ENCODE assay signal across 14 cellular contexts in genomic region chr3:114307222-114307840, GRCh38. TPM values are rescaled to one million over a fixed set of nuclear protein-coding genes. Genes with fewer than 3 reads are reported as not detected.
DNase-seq lines count a peak whose midpoint lies in the region; ATAC-seq and TF ChIP-seq lines count a peak whose summit lies in the region.
"Had no signal": no experiment of that assay in that cellular context is flagged by ENCODE, and none has a peak within 500 bp of the region (broad histone marks: within the 10 kb centered on the region; RNA-seq: fewer than 3 reads in every experiment).

No MANE protein-coding gene starts in this region.

- H3K4me2 ChIP-seq in OCI-LY1 (ENCODE audit: low read length) (peak overlapping the region; percentile 6; the same call in 1 of the 2 replicates), GM23338 (no peak overlapping the region)

- H3K4me1 Mint-ChIP-seq in GM23338, result no peaks in the 10 kb centered on the region

- H2AFZ ChIP-seq in OCI-LY1 (ENCODE audit: low read length) (no peak overlapping the region), GM23338 (no peak overlapping the region)

- H3K4me3 ChIP-seq in OCI-LY1 (ENCODE audit: low read depth, low read length, poor library complexity, severe bottlenecking), result no peak overlapping the region
- no peak overlapping the region for H3K4me3 ChIP-seq in mucosa of descending colon
- H3K4me3 ChIP-seq in GM23338, result no peak overlapping the region

- intact Hi-C loops in mucosa of descending colon (cut with DNase I, micrococcal nuclease), result no loop called here

- H3K4me3 Mint-ChIP-seq in GM23338, result no peak overlapping the region

- H3K9me3 ChIP-seq in OCI-LY1 (ENCODE audit: low read length) (no peaks in the 10 kb centered on the region), mucosa of descending colon (no peaks in the 10 kb centered on the region)

- no peaks in the 10 kb centered on the region for H3K9me3 Mint-ChIP-seq in GM23338

- H3K36me3 Mint-ChIP-seq in GM23338 (ENCODE audit: low read depth), result no peaks in the 10 kb centered on the region

- ATAC-seq in GM19025 (IDR thresholded peaks at IDR 0.05; ENCODE audit: low read depth, unreplicated experiment) (peak; percentile 50), GM21717 (IDR thresholded peaks at IDR 0.05; ENCODE audit: unreplicated experiment) (peak; percentile 39), mucosa of descending colon (peak; percentile 74), GM23338 (no peak)
- ATAC-seq: HCT116 had no signal

- no peak overlapping the region for H3K9ac ChIP-seq in OCI-LY1 (ENCODE audit: low read length)

- H3K27ac Mint-ChIP-seq in GM23338, result no peak overlapping the region
- H3K27ac Mint-ChIP-seq: progenitor cell of endocrine pancreas had no signal

- H3K27me3 Mint-ChIP-seq in GM23338 (ENCODE audit: insufficient read depth, low read depth, poor library complexity), result peaks cover 5% of the 10 kb centered on the region
- H3K27me3 Mint-ChIP-seq: progenitor cell of endocrine pancreas had no signal

- H3K27me3 ChIP-seq in OCI-LY1 (ENCODE audit: insufficient read depth, low read length) (no peaks in the 10 kb centered on the region), GM23338 (ENCODE audit: insufficient read depth) (no peaks in the 10 kb centered on the region)

- H3F3A ChIP-seq in OCI-LY1 (ENCODE audit: insufficient read depth, low read length) (no peaks in the 10 kb centered on the region), GM23338 (replicated peaks; ENCODE audit: low read depth) (no peaks in the 10 kb centered on the region)

- DNase-seq in mucosa of descending colon, result no peak
- no peak for DNase-seq in medulla oblongata (ENCODE audit: extremely low spot score)
- no peak for DNase-seq in NCI-H526 (lab: John Stamatoyannopoulos, UW)
- no peak for DNase-seq in GM23338 (ENCODE audit: low spot score)
- DNase-seq: amniotic stem cell, KG1, kidney, NCI-H510A treated with DMSO at 0.1 percent for 48 hours had no signal

- no peaks in the 10 kb centered on the region for H3K36me3 ChIP-seq in OCI-LY1 (ENCODE audit: insufficient read depth, low read length)
- H3K36me3 ChIP-seq in mucosa of descending colon (ENCODE audit: low read depth), result no peaks in the 10 kb centered on the region
- H3K36me3 ChIP-seq in GM23338 (ENCODE audit: insufficient read depth), result no peaks in the 10 kb centered on the region

- no peaks in the 10 kb centered on the region for H3K9me2 ChIP-seq in OCI-LY1 (ENCODE audit: low read depth, low read length)
- peaks cover 22% of the 10 kb centered on the region for H3K9me2 ChIP-seq in GM23338 (ENCODE audit: insufficient read depth)

- peaks cover 23% of the 10 kb centered on the region for H3K4me1 ChIP-seq in OCI-LY1 (ENCODE audit: insufficient read depth, low read length, severe bottlenecking)
- H3K4me1 ChIP-seq in mucosa of descending colon (ENCODE audit: low read depth), result no peaks in the 10 kb centered on the region
- H3K4me1 ChIP-seq in GM23338 (ENCODE audit: insufficient read depth), result no peaks in the 10 kb centered on the region

- TF ChIP-seq CTCF in OCI-LY1 (IDR thresholded peaks at IDR 0.05; ENCODE audit: low read length) (no peak), mucosa of descending colon (IDR thresholded peaks at IDR 0.05) (no peak), GM23338 (conservative IDR thresholded peaks at IDR 0.05; ENCODE audit: low read depth in 2 of 2) (no peak)

- H3K27ac ChIP-seq in OCI-LY1 (ENCODE audit: low read depth, low read length, poor library complexity, severe bottlenecking) (no peak overlapping the region), GM23338 (ENCODE audit: low read depth) (no peak overlapping the region)
- H3K27ac ChIP-seq: epithelial cell of prostate had no signal

- H3K79me2 ChIP-seq in OCI-LY1 (ENCODE audit: insufficient read depth, low read length) (no peaks in the 10 kb centered on the region), GM23338 (replicated peaks; ENCODE audit: insufficient read depth) (no peaks in the 10 kb centered on the region)

- H4K20me1 ChIP-seq in OCI-LY1 (ENCODE audit: insufficient read depth, low read length) (no peaks in the 10 kb centered on the region), GM23338 (replicated peaks; ENCODE audit: insufficient read depth) (no peaks in the 10 kb centered on the region)

TF ChIP-seq in GM23338, 12 proteins besides CTCF, POLR2A, EP300 and RAD21:
- TF ChIP-seq NANOG (IDR thresholded peaks at IDR 0.05; ENCODE audit: borderline replicate concordance) (no peak), STAT1 (IDR thresholded peaks at IDR 0.05; ENCODE audit: unreplicated experiment) (no peak), ZNF114 (CRISPR knock-in tag; IDR thresholded peaks at IDR 0.05) (no peak), POLR2AphosphoS5 (IDR thresholded peaks at IDR 0.05; ENCODE audit: low read depth) (no peak), JUNB (IDR thresholded peaks at IDR 0.05; ENCODE audit: unreplicated experiment) (no peak), EZH2phosphoT487 (IDR thresholded peaks at IDR 0.05; ENCODE audit: unreplicated experiment) (no peak), ZNF462 (CRISPR knock-in tag; IDR thresholded peaks at IDR 0.05) (no peak), CREB1 (CRISPR knock-in tag; IDR thresholded peaks at IDR 0.05; ENCODE audit: low read depth) (no peak), ZNF331 (CRISPR knock-in tag; IDR thresholded peaks at IDR 0.05; ENCODE audit: low read depth) (no peak), EZH2 (IDR thresholded peaks at IDR 0.05; ENCODE audit: low read depth, unreplicated experiment) (no peak)

RNA-seq across cellular contexts. Expression of gene TIGIT, which starts 13.5 kb away (rescaled TPM):
- 1 to 10 TPM in 1 of 3 donors, under 1 TPM in 2; 0.54 to 1.6 (median 0.84) TPM for total RNA-seq in mucosa of descending colon
- 0.07 TPM in 1 of 2 replicates, not detected in the other for total RNA-seq in GM23338 (2014; rRNA removed; shearing (Covaris generic))
- polyA plus RNA-seq in GM23338 (2016; fragmentation: Nextera tagmentation; extraction: Ambion mirVana), result 0.07 and 0.50 TPM in 2 replicates
- total RNA-seq: progenitor cell of endocrine pancreas had no signal
